8 cellular contexts compared by ENCODE assay signal in the genomic region with DNA sequence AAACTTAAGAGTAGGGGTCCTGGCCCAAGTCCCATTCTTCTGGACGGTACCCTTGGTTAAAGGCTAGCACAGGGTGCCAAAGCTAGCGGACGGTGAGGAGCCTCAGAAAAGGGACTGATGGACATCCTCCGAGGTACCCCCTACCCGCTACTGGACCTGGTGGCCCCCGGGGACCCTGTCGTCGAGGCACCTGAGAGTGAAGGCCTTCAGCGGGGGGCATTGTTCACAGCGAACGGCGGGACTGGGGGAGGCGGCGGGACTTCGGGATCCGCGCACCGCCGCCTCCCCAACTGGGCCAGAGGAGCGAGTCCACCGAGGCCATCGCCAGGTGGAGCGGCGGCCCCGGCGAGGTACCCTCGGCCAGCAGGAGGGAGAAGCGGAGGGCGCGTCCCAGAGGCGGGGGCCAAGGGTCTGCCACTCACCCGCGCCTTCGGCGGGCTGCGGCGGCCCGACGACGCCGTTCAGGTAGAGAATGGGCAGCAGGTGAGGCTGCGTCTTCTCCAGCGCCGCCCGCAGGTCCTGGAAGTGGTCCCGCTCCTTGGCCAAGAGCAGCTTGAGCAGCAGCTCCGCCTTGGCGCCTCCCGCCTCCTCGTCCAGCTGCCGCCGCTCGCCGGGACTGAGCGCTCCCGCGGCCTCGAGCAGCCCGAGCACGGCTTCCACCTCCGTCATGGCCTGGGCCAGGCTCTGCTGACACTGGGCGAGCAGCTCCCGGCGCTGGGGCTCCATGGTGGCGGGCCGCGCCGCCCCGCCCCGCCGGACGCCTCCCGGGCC. TPM values are rescaled to one million over a fixed set of nuclear protein-coding genes. Genes with fewer than 3 reads are reported as not detected.
DNase-seq lines count a peak whose midpoint lies in the region; ATAC-seq, FAIRE-seq and TF ChIP-seq lines count a peak whose summit lies in the region.

No MANE protein-coding gene starts in this region.

- H3K4me1 ChIP-seq in astrocyte (ENCODE audit: insufficient read depth, low read length) = peaks cover 14% of the 10 kb centered on the region
- peaks cover 6% of the 10 kb centered on the region for H3K4me1 ChIP-seq in iPS DF 6.9 (ENCODE audit: control insufficient read depth, insufficient read depth, low read length)

- peak overlapping the region; percentile 81 for H3K9ac ChIP-seq in astrocyte (ENCODE audit: low read length)

- FAIRE-seq in astrocyte (lab: Jason Lieb, UNC) = no peak

- peak overlapping the region; percentile 54 for H3K4me3 ChIP-seq in NB4 (ENCODE audit: low read depth, low read length)
- H3K4me3 ChIP-seq in astrocyte (ENCODE audit: insufficient read depth, low read depth, low read length) = peak overlapping the region; percentile 70
- H3K4me3 ChIP-seq in iPS DF 6.9 (ENCODE audit: low read length) = peak overlapping the region; percentile 72

- peaks cover 49% of the 10 kb centered on the region for H3K79me2 ChIP-seq in astrocyte (ENCODE audit: insufficient read depth, low read length)

- TF ChIP-seq CTCF in NB4 (IDR thresholded peaks at IDR 0.05; ENCODE audit: low read depth, low read length) (no peak), astrocyte (IDR thresholded peaks at IDR 0.05; ENCODE audit: insufficient read depth, low read depth, low read length) (no peak)

- TF ChIP-seq POLR2A in NB4 (IDR thresholded peaks at IDR 0.05; ENCODE audit: extremely low read depth, insufficient read length) = no peak

- no peaks in the 10 kb centered on the region for H3K27me3 Mint-ChIP-seq in astrocyte (ENCODE audit: low read depth, unreplicated experiment)

- H2AFZ ChIP-seq in astrocyte (ENCODE audit: low read depth, low read length) = peak overlapping the region; percentile 87

- H3K4me2 ChIP-seq in astrocyte (ENCODE audit: low read length) = peak overlapping the region; percentile 97

- H3K27me3 ChIP-seq in astrocyte (ENCODE audit: insufficient read depth, low read length) (peaks cover 2% of the 10 kb centered on the region), iPS DF 6.9 (ENCODE audit: control insufficient read depth, insufficient read depth, low read length) (no peaks in the 10 kb centered on the region)

- no peaks in the 10 kb centered on the region for H3K9me3 ChIP-seq in astrocyte (ENCODE audit: insufficient read depth, low read depth, low read length)
- H3K9me3 ChIP-seq in iPS DF 6.9 (ENCODE audit: control insufficient read depth, insufficient read depth, low read length) = no peaks in the 10 kb centered on the region

- H3K27ac ChIP-seq in astrocyte (ENCODE audit: low read depth, low read length) = peak overlapping the region; percentile 12
- no peak overlapping the region for H3K27ac ChIP-seq in iPS DF 6.9 (ENCODE audit: low read length)

- DNase-seq in GM03348 (ENCODE audit: low spot score) (peak; percentile 69), NB4 (ENCODE audit: low read depth) (peak; percentile 70), astrocyte (ENCODE audit: low read depth) (no peak), iPS DF 6.9 (ENCODE audit: low read depth, low spot score) (no peak), sciatic nerve (ENCODE audit: low spot score) (peak; percentile 70), NCI-H2029 (lab: John Stamatoyannopoulos, UW) (no peak), COR-L47 (lab: John Stamatoyannopoulos, UW) (no peak)

- peaks cover 7% of the 10 kb centered on the region for H3K9me3 Mint-ChIP-seq in astrocyte (ENCODE audit: unreplicated experiment)

- H3K4me1 Mint-ChIP-seq in astrocyte (ENCODE audit: low read depth, unreplicated experiment) = peaks cover 27% of the 10 kb centered on the region

- H3K36me3 ChIP-seq in astrocyte (ENCODE audit: insufficient read depth, low read length) (no peaks in the 10 kb centered on the region), iPS DF 6.9 (ENCODE audit: control insufficient read depth, insufficient read depth, low read length) (peaks cover 2% of the 10 kb centered on the region; the same call in 1 of the 2 replicates)

- peak overlapping the region; percentile 22 for H3K27ac Mint-ChIP-seq in astrocyte (ENCODE audit: unreplicated experiment)

- H3K4me3 Mint-ChIP-seq in astrocyte (ENCODE audit: unreplicated experiment) = peak overlapping the region; percentile 96

- no CpG with 5 or more reads among the region's 73 CpGs for WGBS in iPS DF 6.9 (ENCODE audit: insufficient coverage, insufficient read length)

- peaks cover 47% of the 10 kb centered on the region for H4K20me1 ChIP-seq in astrocyte (ENCODE audit: insufficient read depth, low read length)

- intact Hi-C loops in sciatic nerve (cut with DNase I) = no loop called here

- peak; percentile 35 for ATAC-seq in GM21786 (IDR thresholded peaks at IDR 0.05; ENCODE audit: unreplicated experiment)
- ATAC-seq in sciatic nerve = peak; percentile 35

- peaks cover 5% of the 10 kb centered on the region for H3K36me3 Mint-ChIP-seq in astrocyte (ENCODE audit: low read depth, unreplicated experiment)

RNA-seq across cellular contexts. Expression of a gene that starts 0.6 kb away (rescaled TPM):
- total RNA-seq in astrocyte (55.2 and 58.4 TPM in 2 replicates), sciatic nerve (31.3 TPM)

Comparison
In these comparisons a context has a peak if more than half of its experiments do, and no peak if none do; other contexts are left out.
1. DNase-seq: peak in GM03348 (single experiment), NB4 (single experiment) and sciatic nerve (single experiment); none in astrocyte (single experiment), iPS DF 6.9 (single experiment), NCI-H2029 (single experiment) and COR-L47 (single experiment).
2. Peak in every context shown above with its lines, with median percentiles within 50 percentile points of each other: H3K4me3 ChIP-seq.